In the genomic region with DNA sequence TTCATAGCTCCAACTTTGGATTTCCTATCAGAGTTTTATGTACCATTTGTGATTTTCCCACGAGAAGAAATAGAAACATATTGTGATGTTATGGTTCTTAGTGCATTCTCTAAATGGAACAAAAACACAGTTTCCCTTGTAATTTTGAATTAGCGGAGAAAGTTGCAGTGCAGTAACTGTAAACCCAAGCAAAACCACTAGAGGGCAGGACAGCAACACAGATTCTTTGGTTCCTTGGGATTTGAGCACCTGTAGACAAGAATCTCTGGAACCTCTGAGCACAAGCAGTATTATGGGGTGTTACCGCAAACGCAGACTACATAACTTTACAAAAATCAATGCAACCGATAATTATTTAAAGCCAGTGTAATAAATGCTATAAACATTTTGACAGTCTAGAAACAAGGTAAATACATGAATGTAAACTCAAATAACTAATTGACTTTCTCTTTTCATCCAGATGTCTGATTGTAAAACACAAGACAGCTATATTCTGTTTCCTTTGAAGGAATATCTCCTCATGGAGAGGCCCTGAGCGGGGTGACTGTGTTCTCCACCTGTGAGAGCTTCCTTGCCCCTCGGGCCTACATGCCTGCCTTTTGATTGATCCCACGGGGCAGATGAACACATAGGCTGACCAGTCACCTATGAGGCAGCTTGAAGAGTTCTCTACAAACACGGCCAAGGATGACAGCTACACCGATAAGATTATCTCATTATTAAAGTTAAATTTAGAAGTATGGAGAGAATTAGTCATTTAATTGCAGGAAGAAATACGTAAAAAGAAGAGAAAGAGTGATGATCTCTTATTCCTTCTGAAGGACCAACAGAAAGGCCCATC, we compare ENCODE assay signal across 8 cellular contexts.
DNase-seq lines count a peak whose midpoint lies in the region; ATAC-seq and TF ChIP-seq lines count a peak whose summit lies in the region.

No MANE protein-coding gene starts in this region.

- H3K4me3 ChIP-seq in astrocyte of the spinal cord (ENCODE audit: low read depth, low read length) = no peak overlapping the region

- in situ Hi-C loops in Caki2 (cut with HindIII; ENCODE audit: low pct_unique_long_range_greater_than_20kb, low sequenced_read_pairs) (no loop called here), astrocyte of the spinal cord (cut with HindIII; ENCODE audit: low sequenced_read_pairs) (no loop called here)

- peak; percentile 54 for ATAC-seq in GM18867 (IDR thresholded peaks at IDR 0.05; ENCODE audit: unreplicated experiment)
- ATAC-seq in GM19452 (IDR thresholded peaks at IDR 0.05; ENCODE audit: unreplicated experiment) = no peak

- no peak overlapping the region for H3K27ac Mint-ChIP-seq in activated T-cell treated with anti-CD3 and anti-CD28 coated beads, Interleukin-2, amount 50 U/mL, for 24 hours
- no peak overlapping the region for H3K27ac Mint-ChIP-seq in activated naive CD8-positive, alpha-beta T cell treated with anti-CD3 and anti-CD28 coated beads for 36 hours

- H3K27me3 Mint-ChIP-seq in activated T-cell treated with anti-CD3 and anti-CD28 coated beads, Interleukin-2, amount 50 U/mL, for 24 hours = no peaks in the 10 kb centered on the region
- no peaks in the 10 kb centered on the region for H3K27me3 Mint-ChIP-seq in activated naive CD8-positive, alpha-beta T cell treated with anti-CD3 and anti-CD28 coated beads for 36 hours

- TF ChIP-seq CTCF in astrocyte of the spinal cord (IDR thresholded peaks at IDR 0.05; ENCODE audit: low read depth, low read length) = peak; percentile 86

- no peaks in the 10 kb centered on the region for H3K36me3 Mint-ChIP-seq in activated T-cell treated with anti-CD3 and anti-CD28 coated beads, Interleukin-2, amount 50 U/mL, for 24 hours (ENCODE audit: low read depth)
- H3K36me3 Mint-ChIP-seq in activated naive CD8-positive, alpha-beta T cell treated with anti-CD3 and anti-CD28 coated beads for 36 hours = no peaks in the 10 kb centered on the region

- no peak overlapping the region for H3K4me3 Mint-ChIP-seq in activated T-cell treated with anti-CD3 and anti-CD28 coated beads, Interleukin-2, amount 50 U/mL, for 24 hours
- H3K4me3 Mint-ChIP-seq in activated naive CD8-positive, alpha-beta T cell treated with anti-CD3 and anti-CD28 coated beads for 36 hours = no peak overlapping the region

- H3K9me3 Mint-ChIP-seq in activated T-cell treated with anti-CD3 and anti-CD28 coated beads, Interleukin-2, amount 50 U/mL, for 24 hours = no peaks in the 10 kb centered on the region
- no peaks in the 10 kb centered on the region for H3K9me3 Mint-ChIP-seq in activated naive CD8-positive, alpha-beta T cell treated with anti-CD3 and anti-CD28 coated beads for 36 hours

- DNase-seq in Caki2 (ENCODE audit: low read depth) = peak; percentile 26
- peak; percentile 38 for DNase-seq in NCI-H1092 treated with DMSO at 0.1 percent for 48 hours (lab: John Stamatoyannopoulos, UW)
- peak; percentile 63 for DNase-seq in astrocyte of the spinal cord (ENCODE audit: low read depth, low spot score)
- DNase-seq in lung microvascular endothelial cell (ENCODE audit: low read depth in 2 of 2) = peak; percentile 62 to 73
- no peak for DNase-seq in activated T-cell treated with anti-CD3 and anti-CD28 coated beads, Interleukin-2, amount 50 U/mL, for 24 hours
- no peak for DNase-seq in activated naive CD8-positive, alpha-beta T cell treated with anti-CD3 and anti-CD28 coated beads for 36 hours

- no peaks in the 10 kb centered on the region for H3K4me1 Mint-ChIP-seq in activated T-cell treated with anti-CD3 and anti-CD28 coated beads, Interleukin-2, amount 50 U/mL, for 24 hours (ENCODE audit: low read depth)
- H3K4me1 Mint-ChIP-seq in activated naive CD8-positive, alpha-beta T cell treated with anti-CD3 and anti-CD28 coated beads for 36 hours = no peaks in the 10 kb centered on the region

Comparison
In these comparisons a context has a peak if more than half of its experiments do, and no peak if none do; other contexts are left out.
1. DNase-seq: peak in Caki2 (single experiment), NCI-H1092 treated with DMSO at 0.1 percent for 48 hours (single experiment), astrocyte of the spinal cord (single experiment) and lung microvascular endothelial cell (2 of 2); none in activated T-cell treated with anti-CD3 and anti-CD28 coated beads, Interleukin-2, amount 50 U/mL, for 24 hours (single experiment) and activated naive CD8-positive, alpha-beta T cell treated with anti-CD3 and anti-CD28 coated beads for 36 hours (single experiment).